28 cellular contexts compared by ENCODE assay signal in the genomic region with DNA sequence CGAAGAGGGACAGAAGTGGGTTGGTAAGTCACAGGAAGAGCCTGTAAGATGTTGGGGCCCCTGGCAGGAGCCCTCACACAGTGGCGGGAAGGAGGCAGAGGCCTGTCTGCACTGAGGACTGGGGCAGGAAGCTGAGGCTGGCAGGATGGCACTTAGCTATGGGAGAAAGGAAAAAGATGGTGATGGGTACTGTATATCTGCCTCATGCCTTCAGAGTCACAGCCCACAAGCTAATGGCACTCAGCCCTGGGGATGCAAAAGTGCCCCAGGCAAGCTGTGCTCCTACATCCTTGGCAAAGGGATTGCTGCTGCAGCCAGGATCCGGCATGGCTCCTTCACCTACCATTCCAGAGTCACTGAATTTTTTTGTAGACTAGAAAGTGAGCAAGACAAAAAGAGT. TPM values are rescaled to one million over a fixed set of nuclear protein-coding genes. Genes with fewer than 3 reads are reported as not detected.
DNase-seq lines count a peak whose midpoint lies in the region; ATAC-seq, FAIRE-seq and TF ChIP-seq lines count a peak whose summit lies in the region.
"Had no signal": no experiment of that assay in that cellular context is flagged by ENCODE, and none has a peak within 500 bp of the region (broad histone marks: within the 10 kb centered on the region; RNA-seq: fewer than 3 reads in every experiment).

No MANE protein-coding gene starts in this region.

- FAIRE-seq in H1 (lab: Jason Lieb, UNC): no peak
- FAIRE-seq: endometrium, GM12878 had no signal

- TF ChIP-seq RAD21 in H1 (IDR thresholded peaks at IDR 0.05 in 1 of 2, conservative IDR thresholded peaks at IDR 0.05 in 1 of 2; ENCODE audit: low read depth in 2 of 2, low read length in 2 of 2): no peak

- H3K27me3 Mint-ChIP-seq in T-helper 2 cell treated with Interferon-gamma antibody and Interleukin-4, amounts not matched to agents 5 μg/mL and 100 μg/mL, for 36 hours (ENCODE audit: low read depth): peaks cover 6% of the 10 kb centered on the region
- H3K27me3 Mint-ChIP-seq: central memory CD8-positive, alpha-beta T cell had no signal

- H3K56ac ChIP-seq in H1 (replicated peaks; ENCODE audit: insufficient read length, low read depth, low read length): no peak overlapping the region

- H3K27ac Mint-ChIP-seq in T-helper 2 cell treated with Interferon-gamma antibody and Interleukin-4, amounts not matched to agents 5 μg/mL and 100 μg/mL, for 36 hours: peak overlapping the region; percentile 28
- H3K27ac Mint-ChIP-seq: activated T-helper 2 cell treated with anti-CD3 and anti-CD28 coated beads, Interferon-gamma antibody, Interleukin-2, Interleukin-4, amounts not matched to agents 10 μg/mL and 5 μg/mL and 100 μg/mL, durations not matched to agents 14 hours and 24 hours and 36 hours had no signal

- H4K5ac ChIP-seq in H1 (ENCODE audit: insufficient read length, low read depth, low read length): no peak overlapping the region

- H3K36me3 Mint-ChIP-seq in T-helper 2 cell treated with Interferon-gamma antibody and Interleukin-4, amounts not matched to agents 5 μg/mL and 100 μg/mL, for 36 hours (ENCODE audit: low read depth): no peaks in the 10 kb centered on the region

- H2AFZ ChIP-seq in H1 (ENCODE audit: low read length): no peak overlapping the region; the same call in 1 of the 2 replicates
- H2AFZ ChIP-seq: parathyroid adenoma, PC-9 had no signal

- no peak overlapping the region for H3K14ac ChIP-seq in H1 (ENCODE audit: insufficient read length)

- peak overlapping the region; percentile 84 for H2AK5ac ChIP-seq in H1 (ENCODE audit: low read depth, low read length)

- CTCF ChIA-PET in H1 (lab: Charles Lee; ENCODE audit: partially characterized antibody): interaction anchor here (0.7 to 3.7 kb wide), 8 partner anchors 10 to 413 kb away, joined by 3 to 19 read pairs (median 4); no protein-coding TSS in a partner anchor

- no peaks in the 10 kb centered on the region for H3K79me2 ChIP-seq in H1 (ENCODE audit: control insufficient read depth in 1 of 2, insufficient read depth in 2 of 2, low read length in 2 of 2)

- no peak overlapping the region for H3K23ac ChIP-seq in H1 (ENCODE audit: insufficient read length)

- H3K4me1 ChIP-seq in H1 (replicated peaks in 1 of 4; ENCODE audit: control insufficient read depth in 3 of 4, insufficient read depth in 4 of 4, low read length in 3 of 4) (peaks cover 6 to 29% (median 24%) of the 10 kb centered on the region in 4 experiments), psoas muscle (peaks cover 27% of the 10 kb centered on the region)

- H3K27ac ChIP-seq in H1 (ENCODE audit: low read depth, low read length) (no peak overlapping the region), psoas muscle (peak overlapping the region; percentile 69)
- H3K27ac ChIP-seq: 22Rv1, parathyroid adenoma, PC-9, SJCRH30 had no signal

- peak overlapping the region; percentile 99 for H2BK12ac ChIP-seq in H1 (ENCODE audit: low read depth, low read length)

- no peak overlapping the region for H3K4me3 Mint-ChIP-seq in T-helper 2 cell treated with Interferon-gamma antibody and Interleukin-4, amounts not matched to agents 5 μg/mL and 100 μg/mL, for 36 hours
- H3K4me3 Mint-ChIP-seq: central memory CD8-positive, alpha-beta T cell had no signal

- ATAC-seq in psoas muscle (no peak), left lobe of liver (no peak)
- ATAC-seq: GM12878 had no signal

- no peak overlapping the region for H2BK120ac ChIP-seq in H1 (replicated peaks; ENCODE audit: low read depth, low read length)

- H3K9me3 ChIP-seq in H1 (ENCODE audit: insufficient read depth in 2 of 2, low read depth in 1 of 2, low read length in 1 of 2) (no peaks in the 10 kb centered on the region), psoas muscle (no peaks in the 10 kb centered on the region)
- H3K9me3 ChIP-seq: heart right ventricle, SJCRH30 had no signal

- intact Hi-C loops in psoas muscle (cut with DNase I): loop anchor here in 1 of 2 donors (10.0 kb wide), 1 partner anchor 288 kb away; no protein-coding TSS in a partner anchor

- H3K4me1 Mint-ChIP-seq in T-helper 2 cell treated with Interferon-gamma antibody and Interleukin-4, amounts not matched to agents 5 μg/mL and 100 μg/mL, for 36 hours (ENCODE audit: low read depth): peaks cover 29% of the 10 kb centered on the region

- peak overlapping the region; percentile 68; the same call in 1 of the 2 replicates for H2BK5ac ChIP-seq in H1 (ENCODE audit: low read depth, low read length)

- no peaks in the 10 kb centered on the region for H3K9me3 Mint-ChIP-seq in T-helper 2 cell treated with Interferon-gamma antibody and Interleukin-4, amounts not matched to agents 5 μg/mL and 100 μg/mL, for 36 hours
- H3K9me3 Mint-ChIP-seq: activated T-helper 2 cell treated with anti-CD3 and anti-CD28 coated beads, Interferon-gamma antibody, Interleukin-2, Interleukin-4, amounts not matched to agents 10 μg/mL and 5 μg/mL and 100 μg/mL, durations not matched to agents 14 hours and 24 hours and 36 hours; central memory CD8-positive, alpha-beta T cell had no signal

- 0 out of 2 replicates have a peak overlapping the region, but pooled peaks have one; percentile 64 for H2BK20ac ChIP-seq in H1 (ENCODE audit: low read length)

- H3K4me3 ChIP-seq in H1 (ENCODE audit: extremely low read depth in 1 of 4, insufficient read depth in 2 of 4, low read depth in 3 of 4, low read length in 4 of 4) (no peak overlapping the region; a peak in 1 of 8 replicates), psoas muscle (no peak overlapping the region)
- H3K4me3 ChIP-seq: GM12878, heart right ventricle, PC-9, SJCRH30, smooth muscle cell had no signal

- peak overlapping the region in 1 of 2 experiments; percentile 10; a peak in 3 of 4 replicates for H3K4me2 ChIP-seq in H1 (ENCODE audit: insufficient read depth in 1 of 2, low read depth in 2 of 2, low read length in 2 of 2)
- H3K4me2 ChIP-seq: PC-9, smooth muscle cell had no signal

- no peak for DNase-seq in T-helper 2 cell treated with Interferon-gamma antibody and Interleukin-4, amounts not matched to agents 5 μg/mL and 100 μg/mL, for 36 hours (ENCODE audit: low spot score)
- DNase-seq in T-helper 2 cell (no peak), NCI-H69 (lab: John Stamatoyannopoulos, UW) (peak; percentile 31), H1 (ENCODE audit: low read depth in 1 of 2, low spot score in 2 of 2) (no peak), psoas muscle (no peak), left lobe of liver (ENCODE audit: low spot score) (no peak), D341Med (ENCODE audit: low spot score) (no peak)
- no peak for DNase-seq in activated effector memory CD4-positive, alpha-beta T cell treated with anti-CD3 and anti-CD28 coated beads, Interleukin-2, amount 50 U/mL, for 16 hours
- DNase-seq: activated CD4-positive, CD25-positive, alpha-beta regulatory T cell; NCI-H1694; NCI-H82; stimulated activated CD4-positive, alpha-beta T cell treated with anti-CD3 and anti-CD28 coated beads, Interleukin-4, amount 100 ng/mL, for 24 hours had no signal

- peak overlapping the region; percentile 82; the same call in 1 of the 2 replicates for H2BK15ac ChIP-seq in H1 (ENCODE audit: low read length)

- peak overlapping the region; percentile 86 for H3K18ac ChIP-seq in H1 (ENCODE audit: extremely low read depth, low read length)

- no peaks in the 10 kb centered on the region for H3K23me2 ChIP-seq in H1 (ENCODE audit: low read depth, low read length)

- 82% methylated on average over 3 of the region's 3 CpGs; no CpG with 5 or more reads in 1 of the 2 experiments for WGBS in H1 (ENCODE audit: extremely low coverage in 1 of 2, insufficient coverage in 1 of 2, insufficient read length in 1 of 2, insufficient replicate concordance in 2 of 2, low coverage in 1 of 2, low lambda C conversion rate in 2 of 2, missing lambda C conversion rate in 1 of 2), 2 experiments
- 60% methylated on average over 3 of the region's 3 CpGs for WGBS in psoas muscle, 3 donors

- peak overlapping the region; percentile 58 for H4K91ac ChIP-seq in H1 (replicated peaks; ENCODE audit: insufficient read length, low read length)

- no peak overlapping the region for H3K9ac ChIP-seq in H1 (replicated peaks in 1 of 4; ENCODE audit: extremely low read depth in 1 of 4, low read depth in 3 of 4, low read length in 3 of 4)
- H3K9ac ChIP-seq: parathyroid adenoma had no signal

- H3K27me3 ChIP-seq in H1 (replicated peaks in 1 of 4; ENCODE audit: control insufficient read depth in 3 of 4, extremely low read depth in 1 of 4, insufficient read depth in 3 of 4, low read length in 3 of 4) (peaks cover 0 to 6% (median 1%) of the 10 kb centered on the region in 4 experiments; a peak in 2 of 7 replicates), psoas muscle (ENCODE audit: insufficient read depth in 3 of 3, low read length in 2 of 3) (no peaks in the 10 kb centered on the region)
- H3K27me3 ChIP-seq: heart right ventricle, SJCRH30 had no signal

- no peak for TF ChIP-seq POLR2A in H1 (IDR thresholded peaks at IDR 0.05; ENCODE audit: control extremely low read depth in 1 of 2, low read depth in 2 of 2, low read length in 2 of 2)

- no peak for TF ChIP-seq EP300 in H1 (IDR thresholded peaks at IDR 0.05; ENCODE audit: borderline replicate concordance in 1 of 2, low read depth in 2 of 2, low read length in 2 of 2)

- TF ChIP-seq CTCF in H1 (IDR thresholded peaks at IDR 0.05; ENCODE audit: control extremely low read depth in 1 of 3, insufficient read depth in 1 of 3, low read depth in 1 of 3, low read length in 3 of 3) (no peak), psoas muscle (IDR thresholded peaks at IDR 0.05) (no peak)

- no peaks in the 10 kb centered on the region for H4K20me1 ChIP-seq in H1 (replicated peaks in 1 of 2; ENCODE audit: control insufficient read depth in 1 of 2, insufficient read depth in 2 of 2, low read length in 2 of 2)

- no peaks in the 10 kb centered on the region for H3K79me1 ChIP-seq in H1 (ENCODE audit: low read depth, low read length)

- no peak overlapping the region for H3K4ac ChIP-seq in H1 (replicated peaks; ENCODE audit: insufficient read length, low read depth, low read length)

- POLR2A ChIA-PET in H1 (lab: Charles Lee; ENCODE audit: partially characterized antibody): interaction anchor here (0.7 to 1.4 kb wide), 2 partner anchors 14 to 31 kb away, joined by 3 read pairs; no protein-coding TSS in a partner anchor

- no peak overlapping the region for H4K8ac ChIP-seq in H1 (ENCODE audit: extremely low read depth, insufficient read depth, low read length)

- H3K36me3 ChIP-seq in H1 (ENCODE audit: control insufficient read depth in 2 of 4, insufficient read depth in 4 of 4, low read length in 3 of 4) (no peaks in the 10 kb centered on the region), psoas muscle (ENCODE audit: insufficient read depth in 1 of 2, low read depth in 1 of 2) (no peaks in the 10 kb centered on the region)
- H3K36me3 ChIP-seq: heart right ventricle, SJCRH30 had no signal

RNA-seq across cellular contexts. Expression of a gene that starts 8.8 kb away (rescaled TPM):
- 2.4 and 3.8 TPM in 2 replicates for total RNA-seq in H1 (2021; fragmentation: NEBNext Ultra II Directional; extraction: Animal tissue kit (Norgen Biotek cat#: 25700))
- polyA plus RNA-seq in H1 (2011; rRNA removed): 2.3 and 3.4 TPM in 2 replicates
- 1.8 TPM for polyA plus RNA-seq in H1 (2011; cell fraction: cytosol; rRNA removed)
- 11.2 TPM for polyA plus RNA-seq in H1 (2011; cell fraction: nucleus; rRNA removed)
- 2.1 to 4.6 TPM (median 2.9 TPM) in 4 replicates for polyA plus RNA-seq in H1 (2012, experiment 1 of 2)
- polyA plus RNA-seq in H1 (2012, experiment 2 of 2): 0.52 TPM
- 2.4 TPM for polyA plus RNA-seq in H1 (2013, experiment 1 of 2)
- polyA plus RNA-seq in H1 (2013, experiment 2 of 2): 2.1 TPM
- 3.9 and 9.3 TPM in 2 replicates for polyA minus RNA-seq in H1 (2011; rRNA and poly(A)+ RNA removed)
- polyA minus RNA-seq in H1 (2011; cell fraction: cytosol; rRNA and poly(A)+ RNA removed): not detected
- 4.6 TPM for polyA minus RNA-seq in H1 (2011; cell fraction: nucleus; rRNA and poly(A)+ RNA removed)
- 1 to 10 TPM in 2 of 4 donors, under 1 TPM in 2; 0.52 to 2.2 (median 0.81) TPM for total RNA-seq in psoas muscle
- polyA plus RNA-seq in psoas muscle: under 1 TPM; 0.12 to 0.46 (median 0.13) TPM
- total RNA-seq in left lobe of liver: 3.7 TPM
- total RNA-seq: GM12878, IMR-90, PC-9, SJCRH30, smooth muscle cell had no signal
- polyA plus RNA-seq: IMR-90, smooth muscle cell had no signal

RNA-seq across cellular contexts. Expression of a gene that starts 57.2 kb away (rescaled TPM):
- not detected in 2 replicates for total RNA-seq in H1 (2021; fragmentation: NEBNext Ultra II Directional; extraction: Animal tissue kit (Norgen Biotek cat#: 25700))
- polyA plus RNA-seq in H1 (2011; rRNA removed): not detected in 2 replicates
- polyA plus RNA-seq in H1 (2011; cell fraction: cytosol; rRNA removed): not detected
- not detected for polyA plus RNA-seq in H1 (2011; cell fraction: nucleus; rRNA removed)
- polyA plus RNA-seq in H1 (2012, experiment 1 of 2): not detected in 4 replicates
- polyA plus RNA-seq in H1 (2012, experiment 2 of 2): not detected
- not detected for polyA plus RNA-seq in H1 (2013, experiment 1 of 2)
- polyA plus RNA-seq in H1 (2013, experiment 2 of 2): 0.24 TPM
- polyA minus RNA-seq in H1 (2011; rRNA and poly(A)+ RNA removed): not detected in 2 replicates
- not detected for polyA minus RNA-seq in H1 (2011; cell fraction: cytosol; rRNA and poly(A)+ RNA removed)
- not detected for polyA minus RNA-seq in H1 (2011; cell fraction: nucleus; rRNA and poly(A)+ RNA removed)
- under 1 TPM in 1 of 4 donors, not detected in 3; 0.77 TPM for total RNA-seq in psoas muscle
- not detected for polyA plus RNA-seq in psoas muscle
- total RNA-seq in left lobe of liver: not detected
- total RNA-seq: activated T-helper 2 cell treated with anti-CD3 and anti-CD28 coated beads, Interferon-gamma antibody, Interleukin-2, Interleukin-4, amounts not matched to agents 10 μg/mL and 5 μg/mL and 100 μg/mL, durations not matched to agents 14 hours and 24 hours and 36 hours; GM12878; H7; heart right ventricle; IMR-90; mammary epithelial cell; myocyte; PC-9; SJCRH30; smooth muscle cell; T-helper 2 cell treated with Interferon-gamma antibody and Interleukin-4, amounts not matched to agents 100 ng/mL and 5 ng/mL, for 36 hours; urinary bladder had no signal
- polyA plus RNA-seq: GM12878, IMR-90, mammary epithelial cell, smooth muscle cell, urinary bladder had no signal

RNA-seq across cellular contexts. Expression of a gene that starts 57.8 kb away (rescaled TPM):
- not detected in 2 replicates for total RNA-seq in H1 (2021; fragmentation: NEBNext Ultra II Directional; extraction: Animal tissue kit (Norgen Biotek cat#: 25700))
- polyA plus RNA-seq in H1 (2011; rRNA removed) (not detected in 2 replicates), psoas muscle (not detected)
- not detected for polyA plus RNA-seq in H1 (2011; cell fraction: cytosol; rRNA removed)
- polyA plus RNA-seq in H1 (2011; cell fraction: nucleus; rRNA removed): not detected
- polyA plus RNA-seq in H1 (2012, experiment 1 of 2): not detected in 4 replicates
- not detected for polyA plus RNA-seq in H1 (2012, experiment 2 of 2)
- polyA plus RNA-seq in H1 (2013, experiment 1 of 2): not detected
- not detected for polyA plus RNA-seq in H1 (2013, experiment 2 of 2)
- not detected in 2 replicates for polyA minus RNA-seq in H1 (2011; rRNA and poly(A)+ RNA removed)
- not detected for polyA minus RNA-seq in H1 (2011; cell fraction: cytosol; rRNA and poly(A)+ RNA removed)
- not detected for polyA minus RNA-seq in H1 (2011; cell fraction: nucleus; rRNA and poly(A)+ RNA removed)
- total RNA-seq in psoas muscle (not detected), left lobe of liver (not detected)
- total RNA-seq: GM12878, H7, heart right ventricle, IMR-90, mammary epithelial cell, myocyte, PC-9, SJCRH30, smooth muscle cell, urinary bladder had no signal
- polyA plus RNA-seq: GM12878, heart right ventricle, IMR-90, mammary epithelial cell, smooth muscle cell, urinary bladder had no signal
